In the genomic region with DNA sequence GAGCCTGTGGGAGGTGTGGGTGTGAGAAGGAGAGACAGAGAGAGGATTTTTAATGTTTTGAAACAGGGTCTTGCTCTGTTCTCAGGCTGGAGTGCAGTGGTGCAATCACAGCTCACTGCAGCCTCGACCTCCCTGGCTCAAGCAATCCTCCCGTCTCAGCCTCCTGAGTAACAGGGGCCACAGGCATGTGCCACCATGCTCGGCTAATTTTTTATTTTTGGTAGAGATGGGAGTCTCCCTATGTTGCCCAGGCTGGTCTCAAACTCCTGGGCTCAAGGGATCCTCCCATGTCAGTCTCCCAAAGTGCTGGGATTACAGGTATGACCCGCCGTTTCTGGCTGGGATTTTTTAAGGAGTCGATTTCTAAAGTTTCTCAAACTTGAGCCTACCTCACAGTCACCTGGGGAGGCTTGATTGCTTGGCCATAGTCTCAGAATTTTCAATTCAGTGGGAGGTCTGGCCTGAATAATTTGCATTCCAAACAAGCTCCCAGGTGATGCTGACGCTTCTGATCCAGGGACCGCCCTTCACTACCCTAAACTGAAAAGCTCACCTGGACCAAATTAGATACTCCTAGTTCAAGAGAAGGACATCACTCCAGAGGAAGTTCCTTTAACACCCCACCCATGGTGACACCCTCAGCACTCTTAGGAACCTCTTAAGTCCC, we compare ENCODE assay signal across 8 cellular contexts.
DNase-seq lines count a peak whose midpoint lies in the region; ATAC-seq lines count a peak whose summit lies in the region.

No MANE protein-coding gene starts in this region.

- H3K36me3 Mint-ChIP-seq in activated CD4-positive, alpha-beta T cell treated with anti-CD3 and anti-CD28 coated beads for 36 hours (ENCODE audit: low read depth): no peaks in the 10 kb centered on the region
- no peaks in the 10 kb centered on the region for H3K36me3 Mint-ChIP-seq in activated T-helper 17 cell treated with anti-CD3 and anti-CD28 coated beads, Interleukin-2, amount 50 U/mL, for 72 hours (ENCODE audit: low read depth)

- peaks cover 6% of the 10 kb centered on the region for H3K4me1 Mint-ChIP-seq in activated CD4-positive, alpha-beta T cell treated with anti-CD3 and anti-CD28 coated beads for 36 hours
- H3K4me1 Mint-ChIP-seq in activated T-helper 17 cell treated with anti-CD3 and anti-CD28 coated beads, Interleukin-2, amount 50 U/mL, for 72 hours: peaks cover 4% of the 10 kb centered on the region

- no peak for DNase-seq in activated CD4-positive, alpha-beta T cell treated with anti-CD3 and anti-CD28 coated beads for 36 hours
- no peak for DNase-seq in activated CD4-positive, alpha-beta T cell treated with anti-CD3 and anti-CD28 coated beads for 48 hours
- DNase-seq in iPS-NIHi7 (ENCODE audit: extremely low spot score) (peak; percentile 61), substantia nigra (lab: John Stamatoyannopoulos, UW) (no peak), ACHN (no peak), NCI-H510A (lab: John Stamatoyannopoulos, UW) (no peak)
- no peak for DNase-seq in stimulated activated CD4-positive, alpha-beta T cell treated with anti-CD3 and anti-CD28 coated beads, Interleukin-2, amount 100 ng/mL, for 48 hours

- ATAC-seq in activated CD4-positive, alpha-beta T cell treated with anti-CD3 and anti-CD28 coated beads for 36 hours: peak; percentile 28
- no peak for ATAC-seq in activated T-helper 17 cell treated with anti-CD3 and anti-CD28 coated beads, Interleukin-2, amount 50 U/mL, for 72 hours (replicated peaks)

- in situ Hi-C loops in ACHN (cut with HindIII; ENCODE audit: low pct_ligation_motif_present, low pct_unique_long_range_greater_than_20kb, low sequenced_read_pairs): no loop called here

- POLR2A ChIA-PET in activated CD4-positive, alpha-beta T cell treated with anti-CD3 and anti-CD28 coated beads for 36 hours (lab: Charles Lee): interaction anchor here (1.4 kb wide), 1 partner anchor 28 kb away, joined by 5 read pairs; no protein-coding TSS in a partner anchor

- peak overlapping the region; percentile 89 for H3K27ac Mint-ChIP-seq in activated CD4-positive, alpha-beta T cell treated with anti-CD3 and anti-CD28 coated beads for 36 hours
- H3K27ac Mint-ChIP-seq in activated T-helper 17 cell treated with anti-CD3 and anti-CD28 coated beads, Interleukin-2, amount 50 U/mL, for 72 hours: peak overlapping the region; percentile 88

- peak overlapping the region; percentile 82 for H3K4me3 Mint-ChIP-seq in activated CD4-positive, alpha-beta T cell treated with anti-CD3 and anti-CD28 coated beads for 36 hours
- H3K4me3 Mint-ChIP-seq in activated T-helper 17 cell treated with anti-CD3 and anti-CD28 coated beads, Interleukin-2, amount 50 U/mL, for 72 hours: peak overlapping the region; percentile 91

- H3K9me3 Mint-ChIP-seq in activated CD4-positive, alpha-beta T cell treated with anti-CD3 and anti-CD28 coated beads for 36 hours (ENCODE audit: low read depth): no peaks in the 10 kb centered on the region
- no peaks in the 10 kb centered on the region for H3K9me3 Mint-ChIP-seq in activated T-helper 17 cell treated with anti-CD3 and anti-CD28 coated beads, Interleukin-2, amount 50 U/mL, for 72 hours

- intact Hi-C loops in activated CD4-positive, alpha-beta T cell treated with anti-CD3 and anti-CD28 coated beads for 36 hours (cut with DNase I, micrococcal nuclease): loop anchor here in 1 of 2 experiments (5.0 kb wide), 2 partner anchors 269 to 634 kb away; no protein-coding TSS in a partner anchor

- no peaks in the 10 kb centered on the region for H3K27me3 Mint-ChIP-seq in activated CD4-positive, alpha-beta T cell treated with anti-CD3 and anti-CD28 coated beads for 36 hours
- H3K27me3 Mint-ChIP-seq in activated T-helper 17 cell treated with anti-CD3 and anti-CD28 coated beads, Interleukin-2, amount 50 U/mL, for 72 hours: no peaks in the 10 kb centered on the region

- H3K27ac ChIP-seq in substantia nigra (ENCODE audit: low read depth, low read length, poor library complexity, severe bottlenecking): peak overlapping the region; percentile 60

- CTCF ChIA-PET in activated CD4-positive, alpha-beta T cell treated with anti-CD3 and anti-CD28 coated beads for 36 hours (lab: Charles Lee): interaction anchor here (0.5 to 4.8 kb wide), 62 partner anchors 8 to 745 kb away, joined by 3 to 42 read pairs (median 4); a partner anchor contains a TSS
